Comparison of ENCODE assay signal across 9 cellular contexts in the genomic region with DNA sequence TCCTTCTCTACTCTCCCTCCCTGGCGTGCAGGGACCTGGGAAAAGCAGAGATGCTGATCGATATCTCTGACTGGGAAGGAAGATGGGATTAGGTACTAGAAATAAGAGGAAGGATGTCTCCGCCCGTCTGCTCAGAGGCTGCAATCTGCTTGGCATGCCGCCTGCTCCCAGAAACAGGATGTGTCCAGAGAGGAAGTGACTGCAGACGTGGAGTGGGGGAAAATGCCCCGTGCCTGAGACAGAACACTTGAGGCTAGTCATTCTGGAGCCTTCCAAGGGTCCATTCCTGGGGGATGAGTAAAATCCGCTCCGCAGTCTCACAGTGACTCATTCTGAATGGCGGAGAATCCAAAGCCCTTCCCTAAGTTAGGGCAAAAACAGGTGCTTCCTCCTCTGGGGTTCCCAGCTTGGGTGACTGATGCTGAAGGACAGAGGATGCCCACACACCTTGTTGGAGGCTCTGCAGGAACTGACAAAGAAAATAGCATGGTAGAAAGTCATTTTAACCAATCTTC. TPM values are rescaled to one million over a fixed set of nuclear protein-coding genes. Genes with fewer than 3 reads are reported as not detected.
A peak's percentile ranks its signal among the peaks of the same experiment; 100 is the strongest.
DNase-seq lines count a peak whose midpoint lies in the region; ATAC-seq and TF ChIP-seq lines count a peak whose summit lies in the region.
"Had no signal": no experiment of that assay in that cellular context is flagged by ENCODE, and none has a peak within 500 bp of the region (broad histone marks: within the 10 kb centered on the region; RNA-seq: fewer than 3 reads in every experiment).

No MANE protein-coding gene starts in this region.

- POLR2A ChIA-PET in HEK293 (lab: Yijun Ruan, JAX): interaction anchor here (1.0 kb wide), 1 partner anchor 45 kb away, joined by 5 read pairs; a partner anchor contains a TSS

- no peak overlapping the region for H3K4me3 ChIP-seq in HEK293 (ENCODE audit: low read depth, low read length)
- no peak overlapping the region for H3K4me3 ChIP-seq in prostate gland

- H3K9me3 ChIP-seq in HEK293 (ENCODE audit: control insufficient read depth, insufficient read depth, low read depth, low read length) (no peaks in the 10 kb centered on the region), prostate gland (no peaks in the 10 kb centered on the region)

- TF ChIP-seq CTCF in HEK293 (tag by site-specific recombination; IDR thresholded peaks at IDR 0.05): no peak
- TF ChIP-seq CTCF in glutamatergic neuron (IDR thresholded peaks at IDR 0.05; ENCODE audit: partially characterized antibody, unreplicated experiment): no peak
- no peak for TF ChIP-seq CTCF in prostate gland (IDR thresholded peaks at IDR 0.05)

- TF ChIP-seq POLR2A in prostate gland (IDR thresholded peaks at IDR 0.05): no peak

- no peaks in the 10 kb centered on the region for H3K36me3 Mint-ChIP-seq in glutamatergic neuron (ENCODE audit: unreplicated experiment)
- H3K36me3 Mint-ChIP-seq: activated naive CD8-positive, alpha-beta T cell treated with anti-CD3 and anti-CD28 coated beads, Interleukin-2, amount 10 ng/mL, durations not matched to agents 7 days and 5 days had no signal

- H3K27me3 ChIP-seq in prostate gland (replicated peaks; ENCODE audit: insufficient read depth): no peaks in the 10 kb centered on the region

- H3K27ac ChIP-seq in HEK293 (ENCODE audit: extremely low read depth, low read depth, low read length): peak overlapping the region; percentile 1; the same call in 1 of the 2 replicates
- peak overlapping the region; percentile 20 to 41 for H3K27ac ChIP-seq in prostate gland

- H3K36me3 ChIP-seq in HEK293 (ENCODE audit: control insufficient read depth in 2 of 2, insufficient read depth in 1 of 2, low read length in 2 of 2) (no peaks in the 10 kb centered on the region), prostate gland (no peaks in the 10 kb centered on the region)

- DNase-seq in 8988T (peak; percentile 55), UCSD-AML1 (lab: John Stamatoyannopoulos, UW; ENCODE audit: unreplicated experiment) (peak; percentile 53), glutamatergic neuron (peak; percentile 31), prostate gland (ENCODE audit: low spot score) (peak; percentile 64), NCI-H2227 (lab: John Stamatoyannopoulos, UW; ENCODE audit: unreplicated experiment) (no peak)
- DNase-seq: activated naive CD8-positive, alpha-beta T cell treated with anti-CD3 and anti-CD28 coated beads, Interleukin-2, amount 10 ng/mL, durations not matched to agents 7 days and 5 days had no signal

- H3K4me1 ChIP-seq in HEK293 (ENCODE audit: control insufficient read depth, insufficient read depth, low read length): peaks cover 10% of the 10 kb centered on the region
- H3K4me1 ChIP-seq in prostate gland (replicated peaks): peaks cover 3% of the 10 kb centered on the region

- no peaks in the 10 kb centered on the region for H3K27me3 Mint-ChIP-seq in glutamatergic neuron (ENCODE audit: unreplicated experiment)

- no peak overlapping the region for H3K4me3 Mint-ChIP-seq in glutamatergic neuron (ENCODE audit: unreplicated experiment)
- H3K4me3 Mint-ChIP-seq: activated naive CD8-positive, alpha-beta T cell treated with anti-CD3 and anti-CD28 coated beads, Interleukin-2, amount 10 ng/mL, durations not matched to agents 7 days and 5 days had no signal

- no peak overlapping the region for H3K27ac Mint-ChIP-seq in glutamatergic neuron (ENCODE audit: unreplicated experiment)
- H3K27ac Mint-ChIP-seq: activated naive CD8-positive, alpha-beta T cell treated with anti-CD3 and anti-CD28 coated beads, Interleukin-2, amount 10 ng/mL, durations not matched to agents 7 days and 5 days had no signal

- no peaks in the 10 kb centered on the region for H3K9me3 Mint-ChIP-seq in glutamatergic neuron (ENCODE audit: unreplicated experiment)
- H3K9me3 Mint-ChIP-seq: activated naive CD8-positive, alpha-beta T cell treated with anti-CD3 and anti-CD28 coated beads, Interleukin-2, amount 10 ng/mL, durations not matched to agents 7 days and 5 days had no signal

- no peaks in the 10 kb centered on the region for H3K4me1 Mint-ChIP-seq in glutamatergic neuron (ENCODE audit: low read depth, unreplicated experiment)

- intact Hi-C loops in prostate gland (cut with DNase I): no loop called here

- 9% methylated on average over 10 of the region's 10 CpGs for WGBS in prostate gland

- CTCF ChIA-PET in HEK293 (lab: Yijun Ruan, JAX): interaction anchor here (0.7 kb wide), 1 partner anchor 856 kb away, joined by 5 read pairs; no protein-coding TSS in a partner anchor

- ATAC-seq in HG02981 (IDR thresholded peaks at IDR 0.05; ENCODE audit: unreplicated experiment): no peak
- no peak for ATAC-seq in GM21360 (IDR thresholded peaks at IDR 0.05; ENCODE audit: unreplicated experiment)

TF ChIP-seq in HEK293, 187 proteins besides CTCF, POLR2A, EP300 and RAD21:
- TF ChIP-seq SETDB1 (IDR thresholded peaks at IDR 0.05; ENCODE audit: insufficient read length, low read length): peak; percentile 11
- TF ChIP-seq ZNF701 (tag by site-specific recombination; IDR thresholded peaks at IDR 0.05): no peak
- TF ChIP-seq, protein P1, sequence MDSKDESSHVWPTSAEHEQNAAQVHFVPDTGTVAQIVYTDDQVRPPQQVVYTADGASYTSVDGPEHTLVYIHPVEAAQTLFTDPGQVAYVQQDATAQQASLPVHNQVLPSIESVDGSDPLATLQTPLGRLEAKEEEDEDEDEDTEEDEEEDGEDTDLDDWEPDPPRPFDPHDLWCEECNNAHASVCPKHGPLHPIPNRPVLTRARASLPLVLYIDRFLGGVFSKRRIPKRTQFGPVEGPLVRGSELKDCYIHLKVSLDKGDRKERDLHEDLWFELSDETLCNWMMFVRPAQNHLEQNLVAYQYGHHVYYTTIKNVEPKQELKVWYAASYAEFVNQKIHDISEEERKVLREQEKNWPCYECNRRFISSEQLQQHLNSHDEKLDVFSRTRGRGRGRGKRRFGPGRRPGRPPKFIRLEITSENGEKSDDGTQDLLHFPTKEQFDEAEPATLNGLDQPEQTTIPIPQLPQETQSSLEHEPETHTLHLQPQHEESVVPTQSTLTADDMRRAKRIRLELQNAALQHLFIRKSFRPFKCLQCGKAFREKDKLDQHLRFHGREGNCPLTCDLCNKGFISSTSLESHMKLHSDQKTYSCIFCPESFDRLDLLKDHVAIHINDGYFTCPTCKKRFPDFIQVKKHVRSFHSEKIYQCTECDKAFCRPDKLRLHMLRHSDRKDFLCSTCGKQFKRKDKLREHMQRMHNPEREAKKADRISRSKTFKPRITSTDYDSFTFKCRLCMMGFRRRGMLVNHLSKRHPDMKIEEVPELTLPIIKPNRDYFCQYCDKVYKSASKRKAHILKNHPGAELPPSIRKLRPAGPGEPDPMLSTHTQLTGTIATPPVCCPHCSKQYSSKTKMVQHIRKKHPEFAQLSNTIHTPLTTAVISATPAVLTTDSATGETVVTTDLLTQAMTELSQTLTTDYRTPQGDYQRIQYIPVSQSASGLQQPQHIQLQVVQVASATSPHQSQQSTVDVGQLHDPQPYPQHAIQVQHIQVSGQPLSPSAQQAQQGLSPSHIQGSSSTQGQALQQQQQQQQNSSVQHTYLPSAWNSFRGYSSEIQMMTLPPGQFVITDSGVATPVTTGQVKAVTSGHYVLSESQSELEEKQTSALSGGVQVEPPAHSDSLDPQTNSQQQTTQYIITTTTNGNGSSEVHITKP (tag by site-specific recombination; IDR thresholded peaks at IDR 0.05): 0 out of 2 replicates have a peak, but pooled peaks have one; percentile 31
- TF ChIP-seq ZNF600 (tag by site-specific recombination; IDR thresholded peaks at IDR 0.05): no peak
- TF ChIP-seq, protein P2, sequence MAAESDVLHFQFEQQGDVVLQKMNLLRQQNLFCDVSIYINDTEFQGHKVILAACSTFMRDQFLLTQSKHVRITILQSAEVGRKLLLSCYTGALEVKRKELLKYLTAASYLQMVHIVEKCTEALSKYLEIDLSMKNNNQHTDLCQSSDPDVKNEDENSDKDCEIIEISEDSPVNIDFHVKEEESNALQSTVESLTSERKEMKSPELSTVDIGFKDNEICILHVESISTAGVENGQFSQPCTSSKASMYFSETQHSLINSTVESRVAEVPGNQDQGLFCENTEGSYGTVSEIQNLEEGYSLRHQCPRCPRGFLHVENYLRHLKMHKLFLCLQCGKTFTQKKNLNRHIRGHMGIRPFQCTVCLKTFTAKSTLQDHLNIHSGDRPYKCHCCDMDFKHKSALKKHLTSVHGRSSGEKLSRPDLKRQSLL (tag by site-specific recombination; IDR thresholded peaks at IDR 0.05): 0 out of 2 replicates have a peak, but pooled peaks have one; percentile 36
- no peak for TF ChIP-seq BCL11A (tag by site-specific recombination; IDR thresholded peaks at IDR 0.05; ENCODE audit: low read depth)
- TF ChIP-seq ZNF350 (tag by site-specific recombination; IDR thresholded peaks at IDR 0.05): no peak
- no peak for TF ChIP-seq ZBTB21 (tag by site-specific recombination; IDR thresholded peaks at IDR 0.05)
- no peak for TF ChIP-seq ZNF830 (tag by site-specific recombination; IDR thresholded peaks at IDR 0.05; ENCODE audit: low read depth)
- 0 out of 2 replicates have a peak, but pooled peaks have one; percentile 37 for TF ChIP-seq ZBTB17 (tag by site-specific recombination; IDR thresholded peaks at IDR 0.05)
- TF ChIP-seq, protein P3, sequence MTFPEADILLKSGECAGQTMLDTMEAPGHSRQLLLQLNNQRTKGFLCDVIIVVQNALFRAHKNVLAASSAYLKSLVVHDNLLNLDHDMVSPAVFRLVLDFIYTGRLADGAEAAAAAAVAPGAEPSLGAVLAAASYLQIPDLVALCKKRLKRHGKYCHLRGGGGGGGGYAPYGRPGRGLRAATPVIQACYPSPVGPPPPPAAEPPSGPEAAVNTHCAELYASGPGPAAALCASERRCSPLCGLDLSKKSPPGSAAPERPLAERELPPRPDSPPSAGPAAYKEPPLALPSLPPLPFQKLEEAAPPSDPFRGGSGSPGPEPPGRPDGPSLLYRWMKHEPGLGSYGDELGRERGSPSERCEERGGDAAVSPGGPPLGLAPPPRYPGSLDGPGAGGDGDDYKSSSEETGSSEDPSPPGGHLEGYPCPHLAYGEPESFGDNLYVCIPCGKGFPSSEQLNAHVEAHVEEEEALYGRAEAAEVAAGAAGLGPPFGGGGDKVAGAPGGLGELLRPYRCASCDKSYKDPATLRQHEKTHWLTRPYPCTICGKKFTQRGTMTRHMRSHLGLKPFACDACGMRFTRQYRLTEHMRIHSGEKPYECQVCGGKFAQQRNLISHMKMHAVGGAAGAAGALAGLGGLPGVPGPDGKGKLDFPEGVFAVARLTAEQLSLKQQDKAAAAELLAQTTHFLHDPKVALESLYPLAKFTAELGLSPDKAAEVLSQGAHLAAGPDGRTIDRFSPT (tag by site-specific recombination; IDR thresholded peaks at IDR 0.05): peak; percentile 27; the same call in 1 of the 2 replicates
- no peak for TF ChIP-seq ZNF558 (tag by site-specific recombination; IDR thresholded peaks at IDR 0.05)
- no peak for TF ChIP-seq ZBTB1 (tag by site-specific recombination; IDR thresholded peaks at IDR 0.05)
TF ChIP-seq in HEK293: peak in this region for 5.

RNA-seq across cellular contexts. Expression of a gene that starts 45.0 kb away (rescaled TPM):
- 33.3 TPM for total RNA-seq in glutamatergic neuron (ENCODE audit: unreplicated experiment)
- 10 to 100 TPM; 21.5 to 29.1 TPM for total RNA-seq in prostate gland
